In the genomic region with DNA sequence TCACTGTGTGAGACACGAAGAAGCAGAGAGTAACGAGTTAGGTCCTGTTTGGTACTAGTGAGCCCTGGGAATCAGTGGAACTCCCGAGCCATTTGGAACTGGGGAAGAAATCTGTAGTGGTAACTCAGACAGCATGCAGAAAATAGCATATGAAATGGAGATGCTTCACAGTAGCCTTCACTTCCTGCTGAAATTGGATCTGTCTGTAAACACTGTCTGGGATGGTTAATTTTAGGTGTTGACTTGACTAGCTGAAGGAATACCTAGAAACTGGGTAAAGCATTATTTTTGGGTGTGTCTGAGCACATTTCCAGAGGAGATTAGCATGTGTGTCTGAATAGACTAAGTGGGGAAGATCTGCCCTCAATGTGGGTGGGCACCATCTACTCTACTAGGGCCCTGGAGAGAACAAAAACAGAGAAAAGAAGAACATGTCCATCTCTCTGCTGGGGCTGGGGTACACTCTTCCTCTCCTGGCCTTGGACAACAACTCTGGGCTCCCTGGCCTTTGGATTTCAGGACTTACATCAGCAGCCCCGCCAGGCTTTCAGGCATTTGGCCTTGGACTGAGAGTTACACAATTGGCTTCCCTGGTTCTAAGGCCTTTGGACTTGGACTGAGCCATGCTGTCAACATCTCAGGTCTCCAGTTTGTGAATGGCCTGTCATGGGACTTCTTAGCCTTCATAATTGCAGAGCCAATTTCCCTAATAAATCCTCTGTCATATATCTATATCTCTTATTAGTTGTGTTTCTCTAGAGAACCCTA, we compare ENCODE assay signal across 20 cellular contexts. TPM values are rescaled to one million over a fixed set of nuclear protein-coding genes. Genes with fewer than 3 reads are reported as not detected.
DNase-seq lines count a peak whose midpoint lies in the region; ATAC-seq and TF ChIP-seq lines count a peak whose summit lies in the region.
"Had no signal": no experiment of that assay in that cellular context is flagged by ENCODE, and none has a peak within 500 bp of the region (broad histone marks: within the 10 kb centered on the region; RNA-seq: fewer than 3 reads in every experiment).

No MANE protein-coding gene starts in this region.

- no peaks in the 10 kb centered on the region for H3K36me3 Mint-ChIP-seq in activated CD8-positive, alpha-beta T cell treated with anti-CD3 and anti-CD28 coated beads, Interleukin-2, amount 10 ng/mL, durations not matched to agents 7 days and 5 days (ENCODE audit: low read depth)
- H3K36me3 Mint-ChIP-seq: CD4-positive, CD25-positive, alpha-beta regulatory T cell had no signal

- H3K4me1 ChIP-seq in adipocyte (ENCODE audit: control insufficient read depth, insufficient read depth, low read length) = peaks cover 3% of the 10 kb centered on the region
- H3K4me1 ChIP-seq in right cardiac atrium (ENCODE audit: control insufficient read depth, insufficient read depth, low read length) = no peaks in the 10 kb centered on the region
- no peaks in the 10 kb centered on the region for H3K4me1 ChIP-seq in testis
- H3K4me1 ChIP-seq: ascending aorta, heart left ventricle, transverse colon had no signal

- TF ChIP-seq CTCF in testis (IDR thresholded peaks at IDR 0.05) = no peak

- H3K4me3 Mint-ChIP-seq in activated CD8-positive, alpha-beta T cell treated with anti-CD3 and anti-CD28 coated beads, Interleukin-2, amount 10 ng/mL, durations not matched to agents 7 days and 5 days = no peak overlapping the region
- H3K4me3 Mint-ChIP-seq: CD4-positive, CD25-positive, alpha-beta regulatory T cell had no signal

- H3K27ac Mint-ChIP-seq in activated CD8-positive, alpha-beta T cell treated with anti-CD3 and anti-CD28 coated beads, Interleukin-2, amount 10 ng/mL, durations not matched to agents 7 days and 5 days = no peak overlapping the region
- H3K27ac Mint-ChIP-seq: CD4-positive, CD25-positive, alpha-beta regulatory T cell had no signal

- H3K27me3 ChIP-seq in adipocyte (replicated peaks; ENCODE audit: control insufficient read depth, insufficient read depth, low read length) = no peaks in the 10 kb centered on the region
- H3K27me3 ChIP-seq in right cardiac atrium (ENCODE audit: control insufficient read depth, insufficient read depth) = no peaks in the 10 kb centered on the region
- H3K27me3 ChIP-seq in testis = no peaks in the 10 kb centered on the region
- H3K27me3 ChIP-seq: ascending aorta, heart left ventricle, transverse colon had no signal

- WGBS in right cardiac atrium = 84% methylated on average over 4 of the region's 4 CpGs
- WGBS in testis, 2 donors = 53 to 65% methylated on average over 4 of the region's 4 CpGs

- no peaks in the 10 kb centered on the region for H3K36me3 ChIP-seq in adipocyte (ENCODE audit: control insufficient read depth, insufficient read depth, low read length, severe bottlenecking)
- no peaks in the 10 kb centered on the region for H3K36me3 ChIP-seq in testis (ENCODE audit: low read depth, missing control alignments)
- H3K36me3 ChIP-seq: ascending aorta, heart left ventricle, transverse colon had no signal

- H3K9me3 ChIP-seq in adipocyte (ENCODE audit: control insufficient read depth, low read length) (no peaks in the 10 kb centered on the region), right cardiac atrium (ENCODE audit: control insufficient read depth, low read length) (no peaks in the 10 kb centered on the region), testis (no peaks in the 10 kb centered on the region)
- H3K9me3 ChIP-seq: ascending aorta, heart left ventricle, transverse colon had no signal

- no peaks in the 10 kb centered on the region for H3K27me3 Mint-ChIP-seq in activated CD8-positive, alpha-beta T cell treated with anti-CD3 and anti-CD28 coated beads, Interleukin-2, amount 10 ng/mL, durations not matched to agents 7 days and 5 days (ENCODE audit: low read depth)

- POLR2A ChIA-PET in activated CD8-positive, alpha-beta T cell treated with anti-CD3 and anti-CD28 coated beads, Interleukin-2, amount 10 ng/mL, durations not matched to agents 7 days and 5 days (lab: Charles Lee) = no interaction called here

- no peak overlapping the region for H3K9ac ChIP-seq in adipocyte (ENCODE audit: low read length)

- intact Hi-C loops in right cardiac atrium (cut with DNase I) (loop anchor here in 1 of 4 donors (10.0 kb wide), 1 partner anchor 68 kb away; no protein-coding TSS in a partner anchor), testis (cut with DNase I; ENCODE audit: low total_unique reads) (no loop called here)

- ATAC-seq in right cardiac atrium (peak; percentile 57 to 83), HG03175 (IDR thresholded peaks at IDR 0.05; ENCODE audit: unreplicated experiment) (no peak)
- ATAC-seq in activated CD8-positive, alpha-beta T cell treated with anti-CD3 and anti-CD28 coated beads, Interleukin-2, amount 10 ng/mL, durations not matched to agents 7 days and 5 days = no peak
- ATAC-seq: HCT116, Panc1 had no signal

- DNase-seq in NCI-H510A treated with DMSO at 0.1 percent for 48 hours (lab: John Stamatoyannopoulos, UW) (peak; percentile 73), NCI-H510A (lab: John Stamatoyannopoulos, UW) (no peak), adipocyte (ENCODE audit: low read depth) (peak; percentile 7), right cardiac atrium (peak; percentile 63 to 79 (median 67)), testis (peak; percentile 37), D341Med (ENCODE audit: low spot score) (no peak)
- no peak for DNase-seq in activated CD8-positive, alpha-beta T cell treated with anti-CD3 and anti-CD28 coated beads, Interleukin-2, amount 10 ng/mL, durations not matched to agents 7 days and 5 days
- DNase-seq: heart left ventricle, kidney, NCI-H226, nucleus accumbens, SW 1271, transverse colon had no signal

- CTCF ChIA-PET in activated CD8-positive, alpha-beta T cell treated with anti-CD3 and anti-CD28 coated beads, Interleukin-2, amount 10 ng/mL, durations not matched to agents 7 days and 5 days (lab: Charles Lee) = no interaction called here

- no peaks in the 10 kb centered on the region for H3K9me3 Mint-ChIP-seq in activated CD8-positive, alpha-beta T cell treated with anti-CD3 and anti-CD28 coated beads, Interleukin-2, amount 10 ng/mL, durations not matched to agents 7 days and 5 days (ENCODE audit: insufficient read depth)

- no peaks in the 10 kb centered on the region for H3K4me1 Mint-ChIP-seq in activated CD8-positive, alpha-beta T cell treated with anti-CD3 and anti-CD28 coated beads, Interleukin-2, amount 10 ng/mL, durations not matched to agents 7 days and 5 days (ENCODE audit: low read depth)
- H3K4me1 Mint-ChIP-seq: CD4-positive, CD25-positive, alpha-beta regulatory T cell had no signal

- no peak overlapping the region for H3K27ac ChIP-seq in right cardiac atrium (ENCODE audit: low read length)
- no peak overlapping the region for H3K27ac ChIP-seq in testis
- H3K27ac ChIP-seq: ascending aorta, coronary artery, heart left ventricle, transverse colon had no signal

- no peak for TF ChIP-seq POLR2A in testis (IDR thresholded peaks at IDR 0.05)

- H3K4me3 ChIP-seq in adipocyte (ENCODE audit: low read length) (no peak overlapping the region), right cardiac atrium (ENCODE audit: low read length) (no peak overlapping the region), testis (no peak overlapping the region)
- H3K4me3 ChIP-seq: ascending aorta, coronary artery, heart left ventricle, smooth muscle cell, transverse colon had no signal

RNA-seq across cellular contexts. Expression of a gene that starts 14.0 kb away (rescaled TPM):
- total RNA-seq in right cardiac atrium = 10 to 100 TPM; 29.1 to 45.7 (median 38.3) TPM
- polyA plus RNA-seq in right cardiac atrium = 32.3 TPM
- 10 to 100 TPM; 46.0 to 53.0 TPM for total RNA-seq in testis
- polyA plus RNA-seq in testis (ENCODE audit: insufficient read depth, low read depth, low replicate concordance) = 43.2 TPM
- total RNA-seq in activated CD8-positive, alpha-beta T cell treated with anti-CD3 and anti-CD28 coated beads, Interleukin-2, amount 10 ng/mL, durations not matched to agents 7 days and 5 days = 10 to 100 TPM; 10.8 to 14.6 TPM
- total RNA-seq: ascending aorta had no signal

Comparison
In these comparisons a context has a peak if more than half of its experiments do, and no peak if none do; other contexts are left out.
1. DNase-seq: peak in NCI-H510A treated with DMSO at 0.1 percent for 48 hours (single experiment), adipocyte (single experiment), right cardiac atrium (3 of 3) and testis (single experiment); none in NCI-H510A (single experiment), activated CD8-positive, alpha-beta T cell treated with anti-CD3 and anti-CD28 coated beads, Interleukin-2, amount 10 ng/mL, durations not matched to agents 7 days and 5 days (single experiment) and D341Med (single experiment).
2. ATAC-seq: peak in right cardiac atrium (2 of 2); none in HG03175 (single experiment) and activated CD8-positive, alpha-beta T cell treated with anti-CD3 and anti-CD28 coated beads, Interleukin-2, amount 10 ng/mL, durations not matched to agents 7 days and 5 days (single experiment).